Comparison of ENCODE assay signal across 15 cellular contexts in genomic region chr19:35909684-35910035, GRCh38. TPM values are rescaled to one million over a fixed set of nuclear protein-coding genes. Genes with fewer than 3 reads are reported as not detected.
DNase-seq lines count a peak whose midpoint lies in the region; ATAC-seq and TF ChIP-seq lines count a peak whose summit lies in the region.
"Had no signal": no experiment of that assay in that cellular context is flagged by ENCODE, and none has a peak within 500 bp of the region (broad histone marks: within the 10 kb centered on the region; RNA-seq: fewer than 3 reads in every experiment).

No MANE protein-coding gene starts in this region.

- TF ChIP-seq CTCF in IMR-90 (conservative IDR thresholded peaks at IDR 0.05; ENCODE audit: low read depth, low read length) = no peak

- no peak overlapping the region for H2BK15ac ChIP-seq in IMR-90 (ENCODE audit: low read depth, low read length)

- H3K36me3 ChIP-seq in BLaER1 treated with 17β-estradiol and CSF1 and Interleukin-3, amounts not matched to agents 10 nM and 100 nM = peaks cover 0 to 29% (median 0%) of the 10 kb centered on the region in 11 experiments; a peak in 5 of 22 replicates
- H3K36me3 ChIP-seq in IMR-90 (ENCODE audit: control insufficient read depth, insufficient read depth, low read length) = no peaks in the 10 kb centered on the region
- no peaks in the 10 kb centered on the region for H3K36me3 ChIP-seq in esophagus (ENCODE audit: control insufficient read depth in 2 of 2, insufficient read depth in 2 of 2, low read length in 1 of 2)
- no peaks in the 10 kb centered on the region for H3K36me3 ChIP-seq in rectal smooth muscle tissue (ENCODE audit: control insufficient read depth, insufficient read depth, low read length)

- H2AK5ac ChIP-seq in IMR-90 (ENCODE audit: low read depth, low read length) = no peak overlapping the region

- H4K8ac ChIP-seq in IMR-90 (ENCODE audit: low read depth in 2 of 2, low read length in 2 of 2) = no peak overlapping the region

- H2BK120ac ChIP-seq in IMR-90 (ENCODE audit: low read depth, low read length) = no peak overlapping the region

- intact Hi-C loops in IMR-90 (cut with micrococcal nuclease) = no loop called here

- H2BK5ac ChIP-seq in IMR-90 (ENCODE audit: low read depth, low read length, poor library complexity, severe bottlenecking) = no peak overlapping the region

- TF ChIP-seq RAD21 in IMR-90 (IDR thresholded peaks at IDR 0.05; ENCODE audit: low read length) = no peak

- H3K4ac ChIP-seq in IMR-90 (ENCODE audit: low read depth, low read length) = no peak overlapping the region

- no peak overlapping the region for H2AK9ac ChIP-seq in IMR-90 (replicated peaks; ENCODE audit: low read depth, low read length, poor library complexity)

- no peaks in the 10 kb centered on the region for H3K27me3 ChIP-seq in BLaER1 treated with 17β-estradiol and CSF1 and Interleukin-3, amounts not matched to agents 10 nM and 100 nM
- H3K27me3 ChIP-seq in IMR-90 (ENCODE audit: control insufficient read depth, insufficient read depth, low read length) (no peaks in the 10 kb centered on the region), esophagus (ENCODE audit: control insufficient read depth in 1 of 2, insufficient read depth in 2 of 2, low read length in 2 of 2) (no peaks in the 10 kb centered on the region), rectal smooth muscle tissue (ENCODE audit: control insufficient read depth, insufficient read depth, low read length) (no peaks in the 10 kb centered on the region)

- no peak for TF ChIP-seq POLR2A in IMR-90 (IDR thresholded peaks at IDR 0.05; ENCODE audit: low read depth, low read length)

- peaks cover 5% of the 10 kb centered on the region for H3K9me1 ChIP-seq in IMR-90 (ENCODE audit: insufficient read depth, low read length)

- DNase-seq in IMR-90 = no peak
- DNase-seq in NCI-H1105 (lab: John Stamatoyannopoulos, UW) = no peak
- no peak for DNase-seq in SKM-1 treated with dmso at 0.1 percent for 144 hours (lab: John Stamatoyannopoulos, UW; ENCODE audit: unreplicated experiment)
- DNase-seq in activated gamma-delta T cell (lab: John Stamatoyannopoulos, UW) = no peak
- DNase-seq: activated CD4-positive, CD25-positive, alpha-beta regulatory T cell treated with anti-CD3 and anti-CD28 coated beads, Interleukin-2, amount 50 U/mL, for 72 hours; activated T-cell treated with anti-CD3 and anti-CD28 coated beads, Interleukin-2, amount 50 U/mL, for 72 hours; effector memory CD4-positive, alpha-beta T cell; NCI-H1436; NCI-H510A; PC-9 had no signal

- H3K79me1 ChIP-seq in IMR-90 (ENCODE audit: low read depth in 1 of 2, low read length in 2 of 2) = no peaks in the 10 kb centered on the region; a peak in 1 of 4 replicates

- no peak overlapping the region for H3K56ac ChIP-seq in IMR-90 (ENCODE audit: extremely low read depth, insufficient read depth, low read length)

- H3K9ac ChIP-seq in BLaER1 treated with 17β-estradiol and CSF1 and Interleukin-3, amounts not matched to agents 10 nM and 100 nM = peak overlapping the region; percentile 72 to 90 (median 86)
- H3K9ac ChIP-seq in IMR-90 (ENCODE audit: low read depth, low read length) (no peak overlapping the region), rectal smooth muscle tissue (ENCODE audit: low read length) (peak overlapping the region; percentile 30)

- no CpG with 5 or more reads among the region's 6 CpGs for WGBS in IMR-90 (ENCODE audit: extremely low coverage in 2 of 2, insufficient read length in 1 of 2), 2 experiments
- WGBS in esophagus, 2 donors = 73 to 78% methylated on average over 6 of the region's 6 CpGs

- dilution Hi-C loops in IMR-90 (cut with HindIII; ENCODE audit: low sequenced_read_pairs, unreplicated experiment) = no loop called here

- peak overlapping the region; percentile 51 for H2AFZ ChIP-seq in IMR-90 (replicated peaks; ENCODE audit: low read length, poor library complexity)
- H2AFZ ChIP-seq: PC-9 had no signal

- in situ Hi-C loops in IMR-90 (cut with MboI; ENCODE audit: low sequenced_read_pairs) = no loop called here

- POLR2A ChIA-PET in IMR-90 (lab: Charles Lee; ENCODE audit: unreplicated experiment) = no interaction called here

- no TSS peak for BruUV-seq in IMR-90 (replicated peaks; lab: Mats Ljungman, UMichigan)

- peak overlapping the region; percentile 87 to 100 (median 97) for H3K4me2 ChIP-seq in BLaER1 treated with 17β-estradiol and CSF1 and Interleukin-3, amounts not matched to agents 10 nM and 100 nM
- H3K4me2 ChIP-seq in IMR-90 (ENCODE audit: low read depth, low read length) = no peak overlapping the region
- H3K4me2 ChIP-seq: PC-9 had no signal

- H3K27ac ChIP-seq in BLaER1 treated with 17β-estradiol and CSF1 and Interleukin-3, amounts not matched to agents 10 nM and 100 nM = peak overlapping the region; percentile 85 to 99 (median 97)
- no peak overlapping the region for H3K27ac ChIP-seq in IMR-90 (ENCODE audit: insufficient read depth, low read length)
- H3K27ac ChIP-seq in esophagus (ENCODE audit: low read depth in 2 of 2, low read length in 1 of 2) = peak overlapping the region; percentile 3 to 36
- peak overlapping the region; percentile 48 for H3K27ac ChIP-seq in rectal smooth muscle tissue (ENCODE audit: low read depth, low read length)
- H3K27ac ChIP-seq: PC-9 had no signal

- no peaks in the 10 kb centered on the region for H3K9me3 ChIP-seq in BLaER1 treated with 17β-estradiol and CSF1 and Interleukin-3, amounts not matched to agents 10 nM and 100 nM (replicated peaks in 1 of 11)
- H3K9me3 ChIP-seq in IMR-90 (ENCODE audit: control insufficient read depth, insufficient read depth, low read length) = no peaks in the 10 kb centered on the region
- no peaks in the 10 kb centered on the region for H3K9me3 ChIP-seq in esophagus (ENCODE audit: control insufficient read depth in 2 of 2, insufficient read depth in 1 of 2, low read depth in 1 of 2, low read length in 1 of 2)

- H4K91ac ChIP-seq in IMR-90 (ENCODE audit: insufficient read depth, low read depth, low read length) = no peak overlapping the region

- H4K5ac ChIP-seq in IMR-90 (ENCODE audit: low read depth, low read length) = no peak overlapping the region

- H3K23ac ChIP-seq in IMR-90 (ENCODE audit: low read depth, low read length) = no peak overlapping the region

- no peak overlapping the region for H2BK20ac ChIP-seq in IMR-90 (ENCODE audit: low read depth, low read length)

- H4K20me1 ChIP-seq in BLaER1 treated with 17β-estradiol and CSF1 and Interleukin-3, amounts not matched to agents 10 nM and 100 nM = no peaks in the 10 kb centered on the region
- no peaks in the 10 kb centered on the region for H4K20me1 ChIP-seq in IMR-90 (ENCODE audit: insufficient read depth, low read length)

- H3K4me3 ChIP-seq in BLaER1 treated with 17β-estradiol and CSF1 and Interleukin-3, amounts not matched to agents 10 nM and 100 nM = peak overlapping the region in 7 of 10 experiments; percentile 29 to 58 (median 43); a peak in 11 of 20 replicates
- no peak overlapping the region for H3K4me3 ChIP-seq in IMR-90 (ENCODE audit: insufficient read depth, low read depth, low read length)
- H3K4me3 ChIP-seq in esophagus (ENCODE audit: low read depth in 1 of 2, low read length in 2 of 2) = no peak overlapping the region
- no peak overlapping the region for H3K4me3 ChIP-seq in rectal smooth muscle tissue (ENCODE audit: low read length)
- H3K4me3 ChIP-seq: PC-9 had no signal

- H3K14ac ChIP-seq in IMR-90 (replicated peaks; ENCODE audit: low read depth, low read length) = no peak overlapping the region

- peaks cover 65 to 99% (median 91%) of the 10 kb centered on the region in 10 experiments for H3K4me1 ChIP-seq in BLaER1 treated with 17β-estradiol and CSF1 and Interleukin-3, amounts not matched to agents 10 nM and 100 nM
- H3K4me1 ChIP-seq in IMR-90 (ENCODE audit: control insufficient read depth, insufficient read depth, low read length) (peaks cover 13% of the 10 kb centered on the region), esophagus (ENCODE audit: control insufficient read depth in 2 of 2, insufficient read depth in 2 of 2, low read length in 1 of 2) (no peaks in the 10 kb centered on the region), rectal smooth muscle tissue (ENCODE audit: control insufficient read depth, insufficient read depth, low read length) (no peaks in the 10 kb centered on the region)

- ATAC-seq in IMR-90 (ENCODE audit: low read depth) (no peak), GM21619 (IDR thresholded peaks at IDR 0.05; ENCODE audit: unreplicated experiment) (no peak)

- H3K18ac ChIP-seq in IMR-90 (ENCODE audit: low read depth, low read length) = no peak overlapping the region

- CTCF ChIA-PET in IMR-90 (lab: Yijun Ruan, JAX) = no interaction called here

TF ChIP-seq in IMR-90, 13 proteins besides CTCF, POLR2A, EP300 and RAD21 (continues in another document):
- TF ChIP-seq CHD1 (IDR thresholded peaks at IDR 0.05; ENCODE audit: low read depth, low read length) (no peak), SMC3 (IDR thresholded peaks at IDR 0.05; ENCODE audit: low read depth, low read length) (no peak), MXI1 (IDR thresholded peaks at IDR 0.05; ENCODE audit: borderline replicate concordance, low read depth, low read length) (no peak)

RNA-seq across cellular contexts. Expression of gene TYROBP, which starts 1.6 kb away (rescaled TPM):
- total RNA-seq in IMR-90 (2012; rRNA removed) = not detected in 2 replicates
- polyA plus RNA-seq in IMR-90 (2012; rRNA removed) (not detected in 2 replicates), esophagus (10 to 100 TPM; 16.7 to 26.8 TPM)
- 0.14 and 0.38 TPM in 2 replicates for polyA plus RNA-seq in IMR-90 (2012; cell fraction: cytosol; rRNA removed)
- not detected in 2 replicates for polyA plus RNA-seq in IMR-90 (2012; cell fraction: nucleus; rRNA removed; ENCODE audit: low replicate concordance)
- total RNA-seq: myocyte, PC-9 had no signal

RNA-seq across cellular contexts. Expression of gene HCST, which starts 7.3 kb away (rescaled TPM):
- total RNA-seq in IMR-90 (2012; rRNA removed) = not detected in 2 replicates
- polyA plus RNA-seq in IMR-90 (2012; rRNA removed) (0.93 and 1.5 TPM in 2 replicates), esophagus (1 to 10 TPM; 6.2 to 6.7 TPM)
- polyA plus RNA-seq in IMR-90 (2012; cell fraction: cytosol; rRNA removed) = 1.4 TPM in 1 of 2 replicates, not detected in the other
- polyA plus RNA-seq in IMR-90 (2012; cell fraction: nucleus; rRNA removed; ENCODE audit: low replicate concordance) = 0.31 and 2.1 TPM in 2 replicates
- total RNA-seq: myocyte had no signal

RNA-seq across cellular contexts. Expression of gene NFKBID, which starts 9.3 kb away (rescaled TPM):
- total RNA-seq in IMR-90 (2012; rRNA removed) = 1.1 and 1.4 TPM in 2 replicates
- polyA plus RNA-seq in IMR-90 (2012; rRNA removed) (12.3 and 13.3 TPM in 2 replicates), esophagus (1 to 10 TPM; 6.6 to 8.5 TPM)
- polyA plus RNA-seq in IMR-90 (2012; cell fraction: cytosol; rRNA removed) = 2.6 and 3.7 TPM in 2 replicates
- polyA plus RNA-seq in IMR-90 (2012; cell fraction: nucleus; rRNA removed; ENCODE audit: low replicate concordance) = 85.3 and 103 TPM in 2 replicates

RNA-seq across cellular contexts. Expression of gene LRFN3, which starts 26.5 kb away (rescaled TPM):
- 0.36 and 0.56 TPM in 2 replicates for total RNA-seq in IMR-90 (2012; rRNA removed)
- 4.8 TPM in 2 replicates for polyA plus RNA-seq in IMR-90 (2012; rRNA removed)
- 6.2 and 9.8 TPM in 2 replicates for polyA plus RNA-seq in IMR-90 (2012; cell fraction: cytosol; rRNA removed)
- polyA plus RNA-seq in IMR-90 (2012; cell fraction: nucleus; rRNA removed; ENCODE audit: low replicate concordance) = 2.0 and 6.4 TPM in 2 replicates
- polyA plus RNA-seq in esophagus = 1 to 10 TPM; 4.9 to 5.0 TPM

RNA-seq across cellular contexts. Expression of gene APLP1, which starts 41.3 kb away (rescaled TPM):
- 4.7 and 6.7 TPM in 2 replicates for total RNA-seq in IMR-90 (2012; rRNA removed)
- 41.0 and 44.3 TPM in 2 replicates for polyA plus RNA-seq in IMR-90 (2012; rRNA removed)
- polyA plus RNA-seq in IMR-90 (2012; cell fraction: cytosol; rRNA removed) = 33.4 and 44.7 TPM in 2 replicates
- polyA plus RNA-seq in IMR-90 (2012; cell fraction: nucleus; rRNA removed; ENCODE audit: low replicate concordance) = 16.6 and 37.3 TPM in 2 replicates
- 1 to 10 TPM in 1 of 2 donors, under 1 TPM in 1; 0.69 to 1.4 TPM for polyA plus RNA-seq in esophagus

Comparison
In these comparisons a context has a peak if more than half of its experiments do, and no peak if none do; other contexts are left out.
1. H3K4me3 ChIP-seq: peak in BLaER1 treated with 17β-estradiol and CSF1 and Interleukin-3, amounts not matched to agents 10 nM and 100 nM (7 of 10); none in IMR-90 (single experiment), esophagus (0 of 2) and rectal smooth muscle tissue (single experiment).
2. RNA of gene TYROBP, which starts 1.6 kb away (polyA plus RNA-seq): 16.7 to 26.8 TPM in esophagus; 0.14 to 0.38 TPM in IMR-90; every median in the first group is over 10 times any median in the second.